1 cellular context compared by ENCODE assay signal in the genomic region with DNA sequence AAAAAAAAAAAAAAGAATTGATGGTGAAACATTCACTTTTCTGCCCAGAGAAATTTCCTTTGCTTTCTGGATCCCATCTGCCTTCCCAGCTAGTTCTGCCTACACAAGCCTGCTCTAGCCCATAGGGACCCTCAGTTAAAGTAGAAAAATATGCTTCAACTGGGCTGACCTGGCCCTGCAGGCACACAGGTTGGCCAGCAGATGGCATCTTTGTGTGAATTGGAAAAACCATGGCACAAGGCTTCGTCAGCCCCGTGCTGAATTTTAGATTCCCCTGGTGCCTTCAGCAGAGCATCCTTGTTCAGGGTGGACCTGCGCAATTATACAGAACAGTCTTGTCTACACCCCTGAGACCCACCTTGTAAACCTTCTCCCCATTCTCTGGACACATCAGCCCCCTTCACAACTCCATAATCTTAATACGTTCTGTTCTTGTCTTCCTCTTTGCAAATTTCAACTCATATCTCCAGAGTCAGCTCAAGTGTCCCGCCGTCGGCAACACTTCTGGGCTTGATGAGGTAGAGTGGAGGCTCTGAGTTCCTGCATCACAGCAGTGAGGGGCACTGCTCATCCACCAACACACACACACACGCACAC.
TF ChIP-seq lines count a peak whose summit lies in the region.

No MANE protein-coding gene starts in this region.

TF ChIP-seq in GM23338, 12 proteins besides CTCF, POLR2A, EP300 and RAD21 (continued from another document):
- TF ChIP-seq, protein P1, sequence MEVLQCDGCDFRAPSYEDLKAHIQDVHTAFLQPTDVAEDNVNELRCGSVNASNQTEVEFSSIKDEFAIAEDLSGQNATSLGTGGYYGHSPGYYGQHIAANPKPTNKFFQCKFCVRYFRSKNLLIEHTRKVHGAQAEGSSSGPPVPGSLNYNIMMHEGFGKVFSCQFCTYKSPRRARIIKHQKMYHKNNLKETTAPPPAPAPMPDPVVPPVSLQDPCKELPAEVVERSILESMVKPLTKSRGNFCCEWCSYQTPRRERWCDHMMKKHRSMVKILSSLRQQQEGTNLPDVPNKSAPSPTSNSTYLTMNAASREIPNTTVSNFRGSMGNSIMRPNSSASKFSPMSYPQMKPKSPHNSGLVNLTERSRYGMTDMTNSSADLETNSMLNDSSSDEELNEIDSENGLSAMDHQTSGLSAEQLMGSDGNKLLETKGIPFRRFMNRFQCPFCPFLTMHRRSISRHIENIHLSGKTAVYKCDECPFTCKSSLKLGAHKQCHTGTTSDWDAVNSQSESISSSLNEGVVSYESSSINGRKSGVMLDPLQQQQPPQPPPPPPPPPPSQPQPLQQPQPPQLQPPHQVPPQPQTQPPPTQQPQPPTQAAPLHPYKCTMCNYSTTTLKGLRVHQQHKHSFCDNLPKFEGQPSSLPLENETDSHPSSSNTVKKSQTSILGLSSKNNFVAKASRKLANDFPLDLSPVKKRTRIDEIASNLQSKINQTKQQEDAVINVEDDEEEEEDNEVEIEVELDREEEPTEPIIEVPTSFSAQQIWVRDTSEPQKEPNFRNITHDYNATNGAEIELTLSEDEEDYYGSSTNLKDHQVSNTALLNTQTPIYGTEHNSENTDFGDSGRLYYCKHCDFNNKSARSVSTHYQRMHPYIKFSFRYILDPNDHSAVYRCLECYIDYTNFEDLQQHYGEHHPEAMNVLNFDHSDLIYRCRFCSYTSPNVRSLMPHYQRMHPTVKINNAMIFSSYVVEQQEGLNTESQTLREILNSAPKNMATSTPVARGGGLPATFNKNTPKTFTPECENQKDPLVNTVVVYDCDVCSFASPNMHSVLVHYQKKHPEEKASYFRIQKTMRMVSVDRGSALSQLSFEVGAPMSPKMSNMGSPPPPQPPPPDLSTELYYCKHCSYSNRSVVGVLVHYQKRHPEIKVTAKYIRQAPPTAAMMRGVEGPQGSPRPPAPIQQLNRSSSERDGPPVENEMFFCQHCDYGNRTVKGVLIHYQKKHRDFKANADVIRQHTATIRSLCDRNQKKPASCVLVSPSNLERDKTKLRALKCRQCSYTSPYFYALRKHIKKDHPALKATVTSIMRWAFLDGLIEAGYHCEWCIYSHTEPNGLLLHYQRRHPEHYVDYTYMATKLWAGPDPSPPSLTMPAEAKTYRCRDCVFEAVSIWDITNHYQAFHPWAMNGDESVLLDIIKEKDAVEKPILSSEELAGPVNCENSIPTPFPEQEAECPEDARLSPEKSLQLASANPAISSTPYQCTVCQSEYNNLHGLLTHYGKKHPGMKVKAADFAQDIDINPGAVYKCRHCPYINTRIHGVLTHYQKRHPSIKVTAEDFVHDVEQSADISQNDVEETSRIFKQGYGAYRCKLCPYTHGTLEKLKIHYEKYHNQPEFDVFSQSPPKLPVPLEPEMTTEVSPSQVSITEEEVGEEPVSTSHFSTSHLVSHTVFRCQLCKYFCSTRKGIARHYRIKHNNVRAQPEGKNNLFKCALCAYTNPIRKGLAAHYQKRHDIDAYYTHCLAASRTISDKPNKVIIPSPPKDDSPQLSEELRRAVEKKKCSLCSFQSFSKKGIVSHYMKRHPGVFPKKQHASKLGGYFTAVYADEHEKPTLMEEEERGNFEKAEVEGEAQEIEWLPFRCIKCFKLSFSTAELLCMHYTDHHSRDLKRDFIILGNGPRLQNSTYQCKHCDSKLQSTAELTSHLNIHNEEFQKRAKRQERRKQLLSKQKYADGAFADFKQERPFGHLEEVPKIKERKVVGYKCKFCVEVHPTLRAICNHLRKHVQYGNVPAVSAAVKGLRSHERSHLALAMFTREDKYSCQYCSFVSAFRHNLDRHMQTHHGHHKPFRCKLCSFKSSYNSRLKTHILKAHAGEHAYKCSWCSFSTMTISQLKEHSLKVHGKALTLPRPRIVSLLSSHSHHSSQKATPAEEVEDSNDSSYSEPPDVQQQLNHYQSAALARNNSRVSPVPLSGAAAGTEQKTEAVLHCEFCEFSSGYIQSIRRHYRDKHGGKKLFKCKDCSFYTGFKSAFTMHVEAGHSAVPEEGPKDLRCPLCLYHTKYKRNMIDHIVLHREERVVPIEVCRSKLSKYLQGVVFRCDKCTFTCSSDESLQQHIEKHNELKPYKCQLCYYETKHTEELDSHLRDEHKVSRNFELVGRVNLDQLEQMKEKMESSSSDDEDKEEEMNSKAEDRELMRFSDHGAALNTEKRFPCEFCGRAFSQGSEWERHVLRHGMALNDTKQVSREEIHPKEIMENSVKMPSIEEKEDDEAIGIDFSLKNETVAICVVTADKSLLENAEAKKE (CRISPR knock-in tag; IDR thresholded peaks at IDR 0.05) = no peak
- no peak for TF ChIP-seq ZNF114 (CRISPR knock-in tag; IDR thresholded peaks at IDR 0.05)
- TF ChIP-seq STAT1 (IDR thresholded peaks at IDR 0.05; ENCODE audit: unreplicated experiment) = no peak
- no peak for TF ChIP-seq EZH2phosphoT487 (IDR thresholded peaks at IDR 0.05; ENCODE audit: unreplicated experiment)
- TF ChIP-seq, protein P2, sequence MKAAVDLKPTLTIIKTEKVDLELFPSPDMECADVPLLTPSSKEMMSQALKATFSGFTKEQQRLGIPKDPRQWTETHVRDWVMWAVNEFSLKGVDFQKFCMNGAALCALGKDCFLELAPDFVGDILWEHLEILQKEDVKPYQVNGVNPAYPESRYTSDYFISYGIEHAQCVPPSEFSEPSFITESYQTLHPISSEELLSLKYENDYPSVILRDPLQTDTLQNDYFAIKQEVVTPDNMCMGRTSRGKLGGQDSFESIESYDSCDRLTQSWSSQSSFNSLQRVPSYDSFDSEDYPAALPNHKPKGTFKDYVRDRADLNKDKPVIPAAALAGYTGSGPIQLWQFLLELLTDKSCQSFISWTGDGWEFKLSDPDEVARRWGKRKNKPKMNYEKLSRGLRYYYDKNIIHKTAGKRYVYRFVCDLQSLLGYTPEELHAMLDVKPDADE (IDR thresholded peaks at IDR 0.05) = no peak
- TF ChIP-seq NANOG (IDR thresholded peaks at IDR 0.05; ENCODE audit: borderline replicate concordance) = no peak
- no peak for TF ChIP-seq JUNB (IDR thresholded peaks at IDR 0.05; ENCODE audit: unreplicated experiment)
- no peak for TF ChIP-seq EZH2 (IDR thresholded peaks at IDR 0.05; ENCODE audit: low read depth, unreplicated experiment)
- no peak for TF ChIP-seq POLR2AphosphoS5 (IDR thresholded peaks at IDR 0.05; ENCODE audit: low read depth)
- TF ChIP-seq, protein P3, sequence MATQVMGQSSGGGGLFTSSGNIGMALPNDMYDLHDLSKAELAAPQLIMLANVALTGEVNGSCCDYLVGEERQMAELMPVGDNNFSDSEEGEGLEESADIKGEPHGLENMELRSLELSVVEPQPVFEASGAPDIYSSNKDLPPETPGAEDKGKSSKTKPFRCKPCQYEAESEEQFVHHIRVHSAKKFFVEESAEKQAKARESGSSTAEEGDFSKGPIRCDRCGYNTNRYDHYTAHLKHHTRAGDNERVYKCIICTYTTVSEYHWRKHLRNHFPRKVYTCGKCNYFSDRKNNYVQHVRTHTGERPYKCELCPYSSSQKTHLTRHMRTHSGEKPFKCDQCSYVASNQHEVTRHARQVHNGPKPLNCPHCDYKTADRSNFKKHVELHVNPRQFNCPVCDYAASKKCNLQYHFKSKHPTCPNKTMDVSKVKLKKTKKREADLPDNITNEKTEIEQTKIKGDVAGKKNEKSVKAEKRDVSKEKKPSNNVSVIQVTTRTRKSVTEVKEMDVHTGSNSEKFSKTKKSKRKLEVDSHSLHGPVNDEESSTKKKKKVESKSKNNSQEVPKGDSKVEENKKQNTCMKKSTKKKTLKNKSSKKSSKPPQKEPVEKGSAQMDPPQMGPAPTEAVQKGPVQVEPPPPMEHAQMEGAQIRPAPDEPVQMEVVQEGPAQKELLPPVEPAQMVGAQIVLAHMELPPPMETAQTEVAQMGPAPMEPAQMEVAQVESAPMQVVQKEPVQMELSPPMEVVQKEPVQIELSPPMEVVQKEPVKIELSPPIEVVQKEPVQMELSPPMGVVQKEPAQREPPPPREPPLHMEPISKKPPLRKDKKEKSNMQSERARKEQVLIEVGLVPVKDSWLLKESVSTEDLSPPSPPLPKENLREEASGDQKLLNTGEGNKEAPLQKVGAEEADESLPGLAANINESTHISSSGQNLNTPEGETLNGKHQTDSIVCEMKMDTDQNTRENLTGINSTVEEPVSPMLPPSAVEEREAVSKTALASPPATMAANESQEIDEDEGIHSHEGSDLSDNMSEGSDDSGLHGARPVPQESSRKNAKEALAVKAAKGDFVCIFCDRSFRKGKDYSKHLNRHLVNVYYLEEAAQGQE (IDR thresholded peaks at IDR 0.05; ENCODE audit: unreplicated experiment) = no peak
